15 cellular contexts compared by ENCODE assay signal in the genomic region with DNA sequence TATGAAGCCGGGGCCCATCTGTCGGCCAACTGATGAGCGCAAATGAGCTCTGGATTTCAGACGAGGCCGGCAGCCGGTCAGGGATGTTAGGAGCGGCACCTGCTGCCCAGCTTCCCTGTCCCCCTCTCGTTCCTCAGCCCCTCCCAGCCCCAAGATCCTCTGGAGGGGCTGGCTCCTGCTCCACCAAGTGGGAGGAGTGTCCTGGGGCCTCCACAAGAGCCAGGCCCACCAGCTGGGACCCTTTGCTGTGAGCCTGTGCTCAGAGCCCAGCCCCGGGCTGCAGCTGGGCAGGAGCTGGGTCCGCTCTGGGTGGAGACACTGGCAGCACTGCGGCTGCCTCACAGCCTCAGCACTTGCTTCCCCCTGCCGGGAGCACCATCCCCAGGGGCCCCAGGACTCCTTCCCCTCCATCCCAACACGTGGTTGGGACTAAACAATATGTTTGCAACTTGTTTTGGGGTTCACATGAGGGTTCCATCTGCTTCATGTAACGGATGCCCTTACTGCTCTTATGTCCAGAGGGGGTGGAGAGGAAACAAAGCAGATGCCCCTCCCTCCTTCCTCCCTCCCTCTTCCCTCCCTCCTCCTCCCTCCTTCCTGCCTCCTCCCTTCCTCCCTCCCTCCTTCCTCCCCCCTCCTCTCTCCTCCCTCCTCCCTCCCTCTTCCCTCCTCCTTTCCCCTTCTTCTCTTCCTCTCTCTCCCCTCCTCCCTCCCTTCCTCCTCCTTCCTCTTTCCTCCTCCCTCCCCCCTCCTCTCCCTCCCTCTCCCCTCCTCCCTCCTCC. TPM values are rescaled to one million over a fixed set of nuclear protein-coding genes. Genes with fewer than 3 reads are reported as not detected.
DNase-seq lines count a peak whose midpoint lies in the region; ATAC-seq and TF ChIP-seq lines count a peak whose summit lies in the region.
"Had no signal": no experiment of that assay in that cellular context is flagged by ENCODE, and none has a peak within 500 bp of the region (broad histone marks: within the 10 kb centered on the region; RNA-seq: fewer than 3 reads in every experiment).

No MANE protein-coding gene starts in this region.

- H3K9ac ChIP-seq in endodermal cell (ENCODE audit: extremely low read depth, low read length, poor library complexity, severe bottlenecking), result no peak overlapping the region

- peak in 1 of 2 donors; percentile 4 for DNase-seq in cardiac muscle cell (ENCODE audit: low read depth in 1 of 2, low spot score in 1 of 2)
- DNase-seq in cardiac septum (ENCODE audit: low spot score), result no peak
- DNase-seq in NOMO-1 treated with DMSO at 0.1 percent for 48 hours (lab: John Stamatoyannopoulos, UW; ENCODE audit: unreplicated experiment), result peak; percentile 63
- no peak for DNase-seq in endodermal cell
- no peak for DNase-seq in stomach
- no peak for DNase-seq in RKO (ENCODE audit: low spot score)
- DNase-seq: ACHN, colonic mucosa, immature natural killer cell, SW 1271, transverse colon had no signal

- TF ChIP-seq POLR2A in stomach (IDR thresholded peaks at IDR 0.05), result no peak

- no peak overlapping the region for H3K27ac Mint-ChIP-seq in endodermal cell
- H3K27ac Mint-ChIP-seq: activated naive CD8-positive, alpha-beta T cell; immature natural killer cell had no signal

- H3K9me3 Mint-ChIP-seq in endodermal cell, result peaks cover 15% of the 10 kb centered on the region

- H3K27me3 ChIP-seq in cardiac muscle cell, result no peaks in the 10 kb centered on the region
- H3K27me3 ChIP-seq in endodermal cell (ENCODE audit: control insufficient read depth, insufficient read depth, low read length, poor library complexity, severe bottlenecking), result no peaks in the 10 kb centered on the region
- peaks cover 4 to 95% (median 36%) of the 10 kb centered on the region in 3 donors for H3K27me3 ChIP-seq in stomach

- TF ChIP-seq EP300 in stomach (IDR thresholded peaks at IDR 0.05), result no peak

- H3K36me3 Mint-ChIP-seq in endodermal cell (ENCODE audit: low read depth), result no peaks in the 10 kb centered on the region
- H3K36me3 Mint-ChIP-seq: activated naive CD8-positive, alpha-beta T cell; immature natural killer cell had no signal

- intact Hi-C loops in cardiac septum (cut with DNase I) (no loop called here), stomach (cut with DNase I; ENCODE audit: low total_unique reads) (no loop called here)

- H3K9me3 ChIP-seq in cardiac muscle cell (ENCODE audit: low read depth) (no peaks in the 10 kb centered on the region), endodermal cell (ENCODE audit: control insufficient read depth, low read length) (peaks cover 14% of the 10 kb centered on the region), stomach (peaks cover 13 to 15% (median 14%) of the 10 kb centered on the region in 4 donors)
- H3K9me3 ChIP-seq: colonic mucosa had no signal

- H3K36me3 ChIP-seq in cardiac muscle cell, result no peaks in the 10 kb centered on the region
- H3K36me3 ChIP-seq in endodermal cell (ENCODE audit: control insufficient read depth, insufficient read depth, low read length), result no peaks in the 10 kb centered on the region
- no peaks in the 10 kb centered on the region for H3K36me3 ChIP-seq in stomach
- H3K36me3 ChIP-seq: colonic mucosa, transverse colon had no signal

- H3K4me1 ChIP-seq in cardiac muscle cell (ENCODE audit: low read depth) (peaks cover 12% of the 10 kb centered on the region), endodermal cell (ENCODE audit: control insufficient read depth, insufficient read depth, low read length) (peaks cover 4% of the 10 kb centered on the region), stomach (peaks cover 0 to 8% (median 4%) of the 10 kb centered on the region in 4 donors)
- H3K4me1 ChIP-seq: colonic mucosa had no signal

- H3K4me3 Mint-ChIP-seq in endodermal cell, result no peak overlapping the region
- H3K4me3 Mint-ChIP-seq: activated naive CD8-positive, alpha-beta T cell; immature natural killer cell had no signal

- H3K27me3 Mint-ChIP-seq in endodermal cell (ENCODE audit: insufficient read depth), result peaks cover 4% of the 10 kb centered on the region
- H3K27me3 Mint-ChIP-seq: activated naive CD8-positive, alpha-beta T cell had no signal

- peak overlapping the region; percentile 44 for H3K27ac ChIP-seq in cardiac muscle cell
- H3K27ac ChIP-seq in endodermal cell (ENCODE audit: low read depth, low read length), result peak overlapping the region; percentile 76
- no peak overlapping the region for H3K27ac ChIP-seq in stomach
- H3K27ac ChIP-seq: colonic mucosa had no signal

- no peaks in the 10 kb centered on the region for H3K4me1 Mint-ChIP-seq in endodermal cell
- H3K4me1 Mint-ChIP-seq: immature natural killer cell had no signal

- ATAC-seq in GM21528 (IDR thresholded peaks at IDR 0.05; ENCODE audit: low FRiP score, unreplicated experiment) (no peak), HG03571 (IDR thresholded peaks at IDR 0.05; ENCODE audit: unreplicated experiment) (no peak)

- WGBS in endodermal cell (ENCODE audit: insufficient coverage in 1 of 2, insufficient read length in 1 of 2), 2 experiments, result 69 to 70% methylated on average over 9 to 14 of the region's 14 CpGs
- 10 to 25% (median 18%) methylated on average over 10 to 14 of the region's 14 CpGs for WGBS in stomach, 5 donors

- no peak overlapping the region for H3K4me3 ChIP-seq in cardiac muscle cell
- H3K4me3 ChIP-seq in endodermal cell (ENCODE audit: low read length), result no peak overlapping the region
- no peak overlapping the region for H3K4me3 ChIP-seq in stomach
- H3K4me3 ChIP-seq: colonic mucosa, transverse colon had no signal

- TF ChIP-seq CTCF in cardiac muscle cell (IDR thresholded peaks at IDR 0.05; ENCODE audit: low read depth, low read length) (no peak), endodermal cell (conservative IDR thresholded peaks at IDR 0.05) (no peak), stomach (IDR thresholded peaks at IDR 0.05) (no peak)

RNA-seq across cellular contexts. Expression of gene CBFA2T3, which starts 16.2 kb away (rescaled TPM):
- total RNA-seq in cardiac muscle cell (0.21 and 0.69 TPM in 2 replicates), cardiac septum (5.9 TPM), endodermal cell (1 to 10 TPM; 1.0 to 3.1 TPM), stomach (10 to 100 TPM in 1 of 5 donors, 1 to 10 TPM in 2, under 1 TPM in 2; 0.58 to 57.6 (median 3.5) TPM)
- polyA plus RNA-seq in cardiac muscle cell (1.5 and 3.3 TPM in 2 replicates), stomach (1 to 10 TPM; 1.6 to 2.8 (median 2.1) TPM)
- polyA plus RNA-seq in endodermal cell (2013, experiment 1 of 2), result 5.5 TPM
- polyA plus RNA-seq in endodermal cell (2013, experiment 2 of 2), result 4.3 TPM
- total RNA-seq: activated CD8-positive, alpha-beta memory T cell treated with anti-CD3 and anti-CD28 coated beads for 36 hours had no signal

Comparison
In these comparisons a context has a peak if more than half of its experiments do, and no peak if none do; other contexts are left out.
1. H3K27ac ChIP-seq: peak in cardiac muscle cell (single experiment) and endodermal cell (single experiment); none in stomach (0 of 5).